In genomic region chr10:71466330-71466729, GRCh38 we compare ENCODE assay signal across 26 cellular contexts.
"Had no signal": no experiment of that assay in that cellular context is flagged by ENCODE, and none has a peak within 500 bp of the region (broad histone marks: within the 10 kb centered on the region; RNA-seq: fewer than 3 reads in every experiment).

No MANE protein-coding gene starts in this region.

- DNase-seq: dermis blood vessel endothelial cell; effector memory CD4-positive, alpha-beta T cell; foreskin keratinocyte; glutamatergic neuron; heart right ventricle; hippocampal formation; immature natural killer cell; islet precursor cell; left ventricle myocardium superior; occipital lobe; ovary; psoas muscle; right cardiac atrium; spleen; stimulated activated CD4-positive, alpha-beta T cell treated with anti-CD3 and anti-CD28 coated beads, Interleukin-4, amount 100 ng/mL, for 4 hours; stimulated activated naive CD8-positive, alpha-beta T cell treated with anti-CD3 and anti-CD28 coated beads, Interleukin-15, Interleukin-2, amounts not matched to agents 100 U/mL and 50 U/mL, for 24 hours; substantia nigra; testis; tibial artery; upper lobe of left lung had no signal

- H3K27ac ChIP-seq: coronary artery, esophagus muscularis mucosa, foreskin keratinocyte, heart right ventricle, lower lobe of right lung, ovary, psoas muscle, skin epidermis, spleen, testis, tibial artery, upper lobe of left lung had no signal

- H3K27me3 ChIP-seq: esophagus muscularis mucosa, heart right ventricle, ovary, testis, upper lobe of left lung, uterus had no signal

- H3K9me3 ChIP-seq: esophagus muscularis mucosa, heart right ventricle, lower lobe of right lung, ovary, psoas muscle, spleen, testis, tibial artery, upper lobe of left lung, uterus had no signal

- FAIRE-seq: endothelial cell of umbilical vein had no signal

- H3K4me3 ChIP-seq: coronary artery, esophagus muscularis mucosa, heart right ventricle, lower lobe of right lung, ovary, psoas muscle, skin epidermis, spleen, testis, tibial artery, upper lobe of left lung, uterus had no signal

- H3K36me3 ChIP-seq: esophagus muscularis mucosa, heart right ventricle, lower lobe of right lung, ovary, spleen, tibial artery, upper lobe of left lung, uterus had no signal

- H3K4me1 ChIP-seq: foreskin keratinocyte, lower lobe of right lung, psoas muscle, spleen, testis, tibial artery, upper lobe of left lung, uterus had no signal
